8 cellular contexts compared by ENCODE assay signal in the genomic region with DNA sequence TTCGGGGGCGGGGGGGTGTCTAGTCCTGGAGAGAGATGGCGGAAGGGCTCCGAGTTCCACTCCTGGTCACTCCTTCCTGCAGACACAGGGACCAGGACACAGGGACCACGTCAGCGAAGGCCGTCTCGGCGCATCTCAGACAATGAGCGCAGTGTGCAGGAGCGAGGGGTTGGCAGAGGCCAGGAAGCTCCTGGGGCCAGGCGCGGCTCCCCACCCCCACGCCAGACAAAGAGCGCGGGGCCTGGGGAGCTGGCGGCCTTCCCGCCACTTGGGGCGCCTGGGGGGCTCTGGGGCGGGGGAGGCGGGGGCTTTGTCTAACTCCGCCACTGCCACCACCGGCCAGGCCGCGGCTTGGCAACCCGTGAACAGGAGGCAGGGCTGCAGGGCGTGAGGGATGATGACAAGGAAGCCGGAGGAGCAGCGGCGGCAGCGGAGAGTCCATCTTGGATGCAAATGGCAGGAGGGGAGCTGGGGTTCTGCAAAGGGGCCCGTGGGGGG. TPM values are rescaled to one million over a fixed set of nuclear protein-coding genes. Genes with fewer than 3 reads are reported as not detected.
DNase-seq lines count a peak whose midpoint lies in the region; ATAC-seq and TF ChIP-seq lines count a peak whose summit lies in the region.

No MANE protein-coding gene starts in this region.

- H3K9ac ChIP-seq in DND-41 (ENCODE audit: low read depth, low read length), result no peak overlapping the region; the same call in 1 of the 2 replicates

- TF ChIP-seq CTCF in DND-41 (IDR thresholded peaks at IDR 0.05; ENCODE audit: borderline replicate concordance, extremely low read depth, low read length, poor library complexity, severe bottlenecking) (no peak), esophagus squamous epithelium (IDR thresholded peaks at IDR 0.05) (no peak), suprapubic skin (IDR thresholded peaks at IDR 0.05) (peak in 1 of 2 donors; percentile 22)

- no peak overlapping the region for H2AFZ ChIP-seq in DND-41 (ENCODE audit: low read depth, low read length)

- no peak for DNase-seq in DND-41
- DNase-seq in NCI-H1092 treated with DMSO at 0.1 percent for 48 hours (lab: John Stamatoyannopoulos, UW), result peak; percentile 74
- DNase-seq in activated T-cell treated with anti-CD3 and anti-CD28 coated beads, Interleukin-2, amount 50 U/mL, for 48 hours, result peak; percentile 66 to 69
- no peak for DNase-seq in esophagus squamous epithelium (lab: John Stamatoyannopoulos, UW)
- DNase-seq in suprapubic skin (ENCODE audit: low spot score in 2 of 2), result peak; percentile 86 to 89
- DNase-seq in NOMO-1 treated with DMSO at 0.1 percent for 48 hours (lab: John Stamatoyannopoulos, UW; ENCODE audit: unreplicated experiment), result no peak
- DNase-seq in 8988T, result no peak

- H3K36me3 ChIP-seq in DND-41 (ENCODE audit: insufficient read depth, low read length) (peaks cover 35% of the 10 kb centered on the region), esophagus squamous epithelium (peaks cover 0 to 35% (median 0%) of the 10 kb centered on the region in 3 donors), suprapubic skin (peaks cover 21% of the 10 kb centered on the region)

- TF ChIP-seq POLR2A in esophagus squamous epithelium (IDR thresholded peaks at IDR 0.05), result no peak
- TF ChIP-seq POLR2A in suprapubic skin (IDR thresholded peaks at IDR 0.05), result no peak

- peaks cover 47% of the 10 kb centered on the region for H3K79me2 ChIP-seq in DND-41 (ENCODE audit: insufficient read depth, low read length)

- peak overlapping the region; percentile 3; the same call in 1 of the 2 replicates for H3K4me2 ChIP-seq in DND-41 (ENCODE audit: insufficient read depth, low read length)

- intact Hi-C loops in esophagus squamous epithelium (cut with DNase I), result no loop called here

- H3K4me3 ChIP-seq in DND-41 (ENCODE audit: low read depth in 1 of 2, low read length in 2 of 2) (no peak overlapping the region), esophagus squamous epithelium (peak overlapping the region; percentile 68 to 84 (median 76)), mononuclear cell (ENCODE audit: low read length) (peak overlapping the region; percentile 37), suprapubic skin (peak overlapping the region; percentile 68)

- no peak for TF ChIP-seq EP300 in suprapubic skin (IDR thresholded peaks at IDR 0.05)

- H4K20me1 ChIP-seq in DND-41 (ENCODE audit: insufficient read depth, low read length), result peaks cover 14% of the 10 kb centered on the region; the same call in 1 of the 2 replicates

- H3K4me1 ChIP-seq in DND-41 (ENCODE audit: insufficient read depth, low read length) (peaks cover 30% of the 10 kb centered on the region), esophagus squamous epithelium (peaks cover 14 to 64% (median 26%) of the 10 kb centered on the region in 3 donors), mononuclear cell (ENCODE audit: insufficient read depth, low read length) (peaks cover 38% of the 10 kb centered on the region), suprapubic skin (peaks cover 44% of the 10 kb centered on the region)

- WGBS in esophagus squamous epithelium, 2 donors, result 5 to 17% methylated on average over 1 to 8 of the region's 32 CpGs
- 9% methylated on average over 10 of the region's 32 CpGs for WGBS in suprapubic skin

- ATAC-seq in DND-41 (ENCODE audit: insufficient read depth, low read depth), result no peak

- H3K27me3 ChIP-seq in DND-41 (ENCODE audit: insufficient read depth, low read length, poor library complexity), result no peaks in the 10 kb centered on the region
- no peaks in the 10 kb centered on the region for H3K27me3 ChIP-seq in esophagus squamous epithelium
- H3K27me3 ChIP-seq in mononuclear cell (ENCODE audit: insufficient read depth, low read length), result no peaks in the 10 kb centered on the region
- no peaks in the 10 kb centered on the region for H3K27me3 ChIP-seq in suprapubic skin

- no peaks in the 10 kb centered on the region for H3K9me3 ChIP-seq in DND-41 (ENCODE audit: insufficient read depth, low read length, severe bottlenecking)
- H3K9me3 ChIP-seq in esophagus squamous epithelium, result no peaks in the 10 kb centered on the region
- no peaks in the 10 kb centered on the region for H3K9me3 ChIP-seq in mononuclear cell (ENCODE audit: low read depth, low read length)
- H3K9me3 ChIP-seq in suprapubic skin, result no peaks in the 10 kb centered on the region

- H3K27ac ChIP-seq in DND-41 (ENCODE audit: low read length) (no peak overlapping the region), esophagus squamous epithelium (peak overlapping the region; percentile 90 to 95 (median 94)), suprapubic skin (peak overlapping the region; percentile 64)

RNA-seq across cellular contexts. Expression of a gene that starts 2.2 kb away (rescaled TPM):
- total RNA-seq in esophagus squamous epithelium (100 to 1,000 TPM in 3 of 4 donors, 10 to 100 TPM in 1; 82.0 to 174 (median 116) TPM), mononuclear cell (42.3 TPM), suprapubic skin (100 to 1,000 TPM in 1 of 4 donors, 10 to 100 TPM in 3; 45.1 to 133 (median 84.4) TPM)

RNA-seq across cellular contexts. Expression of a gene that starts 36.2 kb away (rescaled TPM):
- total RNA-seq in esophagus squamous epithelium (10 to 100 TPM in 1 of 4 donors, 1 to 10 TPM in 3; 5.3 to 11.4 (median 7.2) TPM), mononuclear cell (27.6 TPM), suprapubic skin (10 to 100 TPM in 1 of 4 donors, 1 to 10 TPM in 3; 6.4 to 17.1 (median 8.2) TPM)

RNA-seq across cellular contexts. Expression of a gene that starts 36.5 kb away (rescaled TPM):
- 10 to 100 TPM; 17.0 to 43.8 (median 22.1) TPM for total RNA-seq in esophagus squamous epithelium
- 93.6 TPM for total RNA-seq in mononuclear cell
- 10 to 100 TPM; 14.0 to 44.3 (median 14.3) TPM for total RNA-seq in suprapubic skin

Comparison
In these comparisons a context has a peak if more than half of its experiments do, and no peak if none do; other contexts are left out.
1. DNase-seq: peak in NCI-H1092 treated with DMSO at 0.1 percent for 48 hours (single experiment), activated T-cell treated with anti-CD3 and anti-CD28 coated beads, Interleukin-2, amount 50 U/mL, for 48 hours (2 of 2) and suprapubic skin (2 of 2); none in DND-41 (single experiment), esophagus squamous epithelium (single experiment), NOMO-1 treated with DMSO at 0.1 percent for 48 hours (single experiment) and 8988T (single experiment).
2. H3K4me3 ChIP-seq: peak in esophagus squamous epithelium (4 of 4), mononuclear cell (single experiment) and suprapubic skin (single experiment); none in DND-41 (0 of 2).